In the genomic region with DNA sequence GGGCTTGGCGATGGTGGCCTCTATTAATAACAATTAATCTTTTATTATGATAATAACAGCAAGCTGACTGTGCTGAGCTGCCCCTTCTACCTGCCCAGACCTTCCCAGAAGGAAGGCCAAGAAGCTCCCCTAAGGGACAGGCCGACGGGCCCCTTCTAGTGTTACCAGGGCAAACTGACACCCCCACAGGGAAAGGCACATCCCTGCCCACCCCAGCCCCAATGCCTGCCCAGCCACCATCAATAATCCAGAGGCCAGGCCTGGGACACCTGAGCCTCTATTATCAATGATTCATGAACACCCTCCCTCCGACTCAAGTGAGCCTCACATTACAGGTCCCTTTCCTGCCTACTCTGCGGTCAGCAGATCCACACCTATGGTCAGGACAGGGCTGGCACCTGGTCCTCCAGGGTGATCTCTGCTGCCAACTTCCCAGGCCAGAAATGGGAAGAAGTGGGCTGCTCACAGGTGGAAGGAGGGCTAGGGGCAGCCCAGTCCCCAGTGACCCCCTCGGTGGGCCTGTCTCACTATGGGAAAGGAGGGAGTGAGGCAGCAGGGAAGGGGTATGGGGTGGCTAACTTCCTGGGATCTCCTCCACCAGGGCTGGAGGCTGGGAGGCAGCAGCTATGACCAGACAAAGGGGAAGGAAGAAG, we compare ENCODE assay signal across 2 cellular contexts.
TF ChIP-seq lines count a peak whose summit lies in the region.

No MANE protein-coding gene starts in this region.

TF ChIP-seq in SK-N-SH, 30 proteins besides CTCF, POLR2A, EP300 and RAD21 (continued from another document):
- TF ChIP-seq, protein P1, sequence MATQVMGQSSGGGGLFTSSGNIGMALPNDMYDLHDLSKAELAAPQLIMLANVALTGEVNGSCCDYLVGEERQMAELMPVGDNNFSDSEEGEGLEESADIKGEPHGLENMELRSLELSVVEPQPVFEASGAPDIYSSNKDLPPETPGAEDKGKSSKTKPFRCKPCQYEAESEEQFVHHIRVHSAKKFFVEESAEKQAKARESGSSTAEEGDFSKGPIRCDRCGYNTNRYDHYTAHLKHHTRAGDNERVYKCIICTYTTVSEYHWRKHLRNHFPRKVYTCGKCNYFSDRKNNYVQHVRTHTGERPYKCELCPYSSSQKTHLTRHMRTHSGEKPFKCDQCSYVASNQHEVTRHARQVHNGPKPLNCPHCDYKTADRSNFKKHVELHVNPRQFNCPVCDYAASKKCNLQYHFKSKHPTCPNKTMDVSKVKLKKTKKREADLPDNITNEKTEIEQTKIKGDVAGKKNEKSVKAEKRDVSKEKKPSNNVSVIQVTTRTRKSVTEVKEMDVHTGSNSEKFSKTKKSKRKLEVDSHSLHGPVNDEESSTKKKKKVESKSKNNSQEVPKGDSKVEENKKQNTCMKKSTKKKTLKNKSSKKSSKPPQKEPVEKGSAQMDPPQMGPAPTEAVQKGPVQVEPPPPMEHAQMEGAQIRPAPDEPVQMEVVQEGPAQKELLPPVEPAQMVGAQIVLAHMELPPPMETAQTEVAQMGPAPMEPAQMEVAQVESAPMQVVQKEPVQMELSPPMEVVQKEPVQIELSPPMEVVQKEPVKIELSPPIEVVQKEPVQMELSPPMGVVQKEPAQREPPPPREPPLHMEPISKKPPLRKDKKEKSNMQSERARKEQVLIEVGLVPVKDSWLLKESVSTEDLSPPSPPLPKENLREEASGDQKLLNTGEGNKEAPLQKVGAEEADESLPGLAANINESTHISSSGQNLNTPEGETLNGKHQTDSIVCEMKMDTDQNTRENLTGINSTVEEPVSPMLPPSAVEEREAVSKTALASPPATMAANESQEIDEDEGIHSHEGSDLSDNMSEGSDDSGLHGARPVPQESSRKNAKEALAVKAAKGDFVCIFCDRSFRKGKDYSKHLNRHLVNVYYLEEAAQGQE (IDR thresholded peaks at IDR 0.05; ENCODE audit: low read depth, low read length), result no peak
- no peak for TF ChIP-seq YY1 (IDR thresholded peaks at IDR 0.05; ENCODE audit: low read depth)
- peak; percentile 47; the same call in 1 of the 2 replicates for TF ChIP-seq POLR2AphosphoS5 (IDR thresholded peaks at IDR 0.05; ENCODE audit: low read depth, low read length)
- TF ChIP-seq ZBTB33 (IDR thresholded peaks at IDR 0.05; ENCODE audit: borderline replicate concordance, low read depth), result no peak
- peak; percentile 33; the same call in 1 of the 2 replicates for TF ChIP-seq TAF1 (IDR thresholded peaks at IDR 0.05; ENCODE audit: borderline replicate concordance, low read depth, low read length)
- peak; percentile 45; the same call in 1 of the 2 replicates for TF ChIP-seq SIN3A (IDR thresholded peaks at IDR 0.05; ENCODE audit: borderline replicate concordance, low read depth, low read length)
- TF ChIP-seq, protein P2, sequence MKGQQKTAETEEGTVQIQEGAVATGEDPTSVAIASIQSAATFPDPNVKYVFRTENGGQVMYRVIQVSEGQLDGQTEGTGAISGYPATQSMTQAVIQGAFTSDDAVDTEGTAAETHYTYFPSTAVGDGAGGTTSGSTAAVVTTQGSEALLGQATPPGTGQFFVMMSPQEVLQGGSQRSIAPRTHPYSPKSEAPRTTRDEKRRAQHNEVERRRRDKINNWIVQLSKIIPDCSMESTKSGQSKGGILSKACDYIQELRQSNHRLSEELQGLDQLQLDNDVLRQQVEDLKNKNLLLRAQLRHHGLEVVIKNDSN (IDR thresholded peaks at IDR 0.05; ENCODE audit: borderline replicate concordance, low read depth), result no peak
- no peak for TF ChIP-seq EZH2phosphoT487 (IDR thresholded peaks at IDR 0.05; ENCODE audit: borderline replicate concordance, low read depth)
- no peak for TF ChIP-seq TEAD4 (IDR thresholded peaks at IDR 0.05; ENCODE audit: borderline replicate concordance, insufficient read depth)
- no peak for TF ChIP-seq NRF1 (IDR thresholded peaks at IDR 0.05; ENCODE audit: low read depth, low read length)
- TF ChIP-seq GATA2 (CRISPR knock-in tag; IDR thresholded peaks at IDR 0.05), result no peak

TF ChIP-seq in SK-N-SH treated with all-trans-retinoic acid at 6 μM for 48 hours, 23 proteins besides CTCF, POLR2A, EP300 and RAD21 (continued from another document):
- TF ChIP-seq TSHZ2 (CRISPR knock-in tag; IDR thresholded peaks at IDR 0.05) (no peak), PPARA (CRISPR knock-in tag; IDR thresholded peaks at IDR 0.05; ENCODE audit: borderline replicate concordance) (no peak), ESRRG (CRISPR knock-in tag; IDR thresholded peaks at IDR 0.05) (no peak)
- TF ChIP-seq, protein P3, sequence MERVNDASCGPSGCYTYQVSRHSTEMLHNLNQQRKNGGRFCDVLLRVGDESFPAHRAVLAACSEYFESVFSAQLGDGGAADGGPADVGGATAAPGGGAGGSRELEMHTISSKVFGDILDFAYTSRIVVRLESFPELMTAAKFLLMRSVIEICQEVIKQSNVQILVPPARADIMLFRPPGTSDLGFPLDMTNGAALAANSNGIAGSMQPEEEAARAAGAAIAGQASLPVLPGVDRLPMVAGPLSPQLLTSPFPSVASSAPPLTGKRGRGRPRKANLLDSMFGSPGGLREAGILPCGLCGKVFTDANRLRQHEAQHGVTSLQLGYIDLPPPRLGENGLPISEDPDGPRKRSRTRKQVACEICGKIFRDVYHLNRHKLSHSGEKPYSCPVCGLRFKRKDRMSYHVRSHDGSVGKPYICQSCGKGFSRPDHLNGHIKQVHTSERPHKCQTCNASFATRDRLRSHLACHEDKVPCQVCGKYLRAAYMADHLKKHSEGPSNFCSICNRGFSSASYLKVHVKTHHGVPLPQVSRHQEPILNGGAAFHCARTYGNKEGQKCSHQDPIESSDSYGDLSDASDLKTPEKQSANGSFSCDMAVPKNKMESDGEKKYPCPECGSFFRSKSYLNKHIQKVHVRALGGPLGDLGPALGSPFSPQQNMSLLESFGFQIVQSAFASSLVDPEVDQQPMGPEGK (CRISPR knock-in tag; IDR thresholded peaks at IDR 0.05; ENCODE audit: borderline replicate concordance), result no peak
